ENCODE assay signal across 19 cellular contexts in genomic region chr10:75622503-75622902, GRCh38.
"Had no signal": no experiment of that assay in that cellular context is flagged by ENCODE, and none has a peak within 500 bp of the region (broad histone marks: within the 10 kb centered on the region; RNA-seq: fewer than 3 reads in every experiment).

No MANE protein-coding gene starts in this region.

- DNase-seq: naive thymus-derived CD8-positive, alpha-beta T cell; nephron progenitor cell; nucleus accumbens; pancreas; psoas muscle; right cardiac atrium; right lobe of liver; sigmoid colon; small intestine; stimulated activated CD4-positive, alpha-beta T cell treated with anti-CD3 and anti-CD28 coated beads, Interleukin-15, amount 100 ng/mL, for 24 hours; stimulated activated CD4-positive, alpha-beta T cell treated with anti-CD3 and anti-CD28 coated beads, Interleukin-2, amount 100 ng/mL, for 24 hours; stimulated activated CD4-positive, alpha-beta T cell treated with anti-CD3 and anti-CD28 coated beads, Interleukin-2, amount 100 ng/mL, for 48 hours; stimulated activated CD4-positive, alpha-beta T cell treated with anti-CD3 and anti-CD28 coated beads, Interleukin-4, amount 100 ng/mL, for 24 hours; stimulated activated naive B cell treated with anti-CD40 and anti-IgM and Interleukin-4, amounts not matched to agents 10 μg/mL and 1 μg/mL and 100 μg/mL, for 72 hours; stimulated activated naive CD4-positive, alpha-beta T cell treated with Interleukin-2 at 50 U/mL for 16 hours; stomach; thyroid gland; trophoblast cell; upper lobe of left lung had no signal
